In the genomic region with DNA sequence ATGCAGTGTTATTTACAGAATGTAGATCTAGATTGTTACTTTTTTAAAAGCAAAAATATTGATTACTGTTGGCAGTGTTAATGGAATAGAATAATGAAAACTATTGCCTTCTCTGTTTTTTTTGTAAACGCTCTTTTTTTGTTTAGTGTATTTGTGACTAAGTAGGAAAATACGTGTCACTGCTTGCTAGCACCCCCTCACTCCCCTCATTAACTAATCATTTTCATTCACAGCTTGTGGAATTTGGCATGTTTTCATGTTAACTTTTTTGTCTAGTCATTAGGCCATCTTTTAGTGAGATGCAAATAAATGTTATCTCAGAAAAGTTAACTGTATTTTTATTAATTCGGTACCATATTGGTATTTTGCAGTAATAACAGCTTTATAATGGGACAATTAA, we compare ENCODE assay signal across 1 cellular context.
TF ChIP-seq lines count a peak whose summit lies in the region.

No MANE protein-coding gene starts in this region.

TF ChIP-seq in SK-N-SH treated with all-trans-retinoic acid at 6 μM for 48 hours, 23 proteins besides CTCF, POLR2A, EP300 and RAD21 (continued from another document):
- TF ChIP-seq, protein P1, sequence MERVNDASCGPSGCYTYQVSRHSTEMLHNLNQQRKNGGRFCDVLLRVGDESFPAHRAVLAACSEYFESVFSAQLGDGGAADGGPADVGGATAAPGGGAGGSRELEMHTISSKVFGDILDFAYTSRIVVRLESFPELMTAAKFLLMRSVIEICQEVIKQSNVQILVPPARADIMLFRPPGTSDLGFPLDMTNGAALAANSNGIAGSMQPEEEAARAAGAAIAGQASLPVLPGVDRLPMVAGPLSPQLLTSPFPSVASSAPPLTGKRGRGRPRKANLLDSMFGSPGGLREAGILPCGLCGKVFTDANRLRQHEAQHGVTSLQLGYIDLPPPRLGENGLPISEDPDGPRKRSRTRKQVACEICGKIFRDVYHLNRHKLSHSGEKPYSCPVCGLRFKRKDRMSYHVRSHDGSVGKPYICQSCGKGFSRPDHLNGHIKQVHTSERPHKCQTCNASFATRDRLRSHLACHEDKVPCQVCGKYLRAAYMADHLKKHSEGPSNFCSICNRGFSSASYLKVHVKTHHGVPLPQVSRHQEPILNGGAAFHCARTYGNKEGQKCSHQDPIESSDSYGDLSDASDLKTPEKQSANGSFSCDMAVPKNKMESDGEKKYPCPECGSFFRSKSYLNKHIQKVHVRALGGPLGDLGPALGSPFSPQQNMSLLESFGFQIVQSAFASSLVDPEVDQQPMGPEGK (CRISPR knock-in tag; IDR thresholded peaks at IDR 0.05; ENCODE audit: borderline replicate concordance), result no peak
- TF ChIP-seq RARB (CRISPR knock-in tag; IDR thresholded peaks at IDR 0.05), result no peak
- no peak for TF ChIP-seq ZFP3 (CRISPR knock-in tag; IDR thresholded peaks at IDR 0.05)
- no peak for TF ChIP-seq OSR1 (CRISPR knock-in tag; IDR thresholded peaks at IDR 0.05)
